In genomic region chr10:91077549-91078017, GRCh38 we compare ENCODE assay signal across 10 cellular contexts.
A peak's percentile ranks its signal among the peaks of the same experiment; 100 is the strongest.
DNase-seq lines count a peak whose midpoint lies in the region; ATAC-seq and TF ChIP-seq lines count a peak whose summit lies in the region.
"Had no signal": no experiment of that assay in that cellular context is flagged by ENCODE, and none has a peak within 500 bp of the region (broad histone marks: within the 10 kb centered on the region; RNA-seq: fewer than 3 reads in every experiment).

No MANE protein-coding gene starts in this region.

- 0 out of 2 replicates have a peak, but pooled peaks cover 5% of the 10 kb centered on the region for H3K4me1 ChIP-seq in PC-9 (replicated peaks; ENCODE audit: insufficient read depth)
- H3K4me1 ChIP-seq in vagina, result peaks cover 14% of the 10 kb centered on the region

- no peaks in the 10 kb centered on the region for H3K9me3 ChIP-seq in PC-9 (ENCODE audit: insufficient read depth, low read depth)
- H3K9me3 ChIP-seq in vagina, result no peaks in the 10 kb centered on the region

- DNase-seq in EL (peak; percentile 25), PC-9 (peak; percentile 36 to 76), fibroblast of pulmonary artery (ENCODE audit: low read depth) (peak; percentile 49), posterior vena cava (ENCODE audit: low spot score) (peak; percentile 87), 8988T (no peak), NCI-H187 treated with DMSO at 0.1 percent for 48 hours (lab: John Stamatoyannopoulos, UW) (no peak), vagina (ENCODE audit: extremely low spot score in 2 of 2) (no peak)
- DNase-seq: activated B cell treated with CpG ODN at 0.5 μM for 24 hours had no signal

- TF ChIP-seq CTCF in PC-9 (conservative IDR thresholded peaks at IDR 0.05) (no peak), fibroblast of pulmonary artery (IDR thresholded peaks at IDR 0.05; ENCODE audit: low read length, missing control alignments) (no peak), vagina (IDR thresholded peaks at IDR 0.05) (no peak)

- no peak for ATAC-seq in GM18498 (IDR thresholded peaks at IDR 0.05; ENCODE audit: unreplicated experiment)

- H3K27ac ChIP-seq in PC-9, result no peak overlapping the region
- no peak overlapping the region for H3K27ac ChIP-seq in vagina
- H3K27ac ChIP-seq: neural progenitor cell had no signal

- CTCF ChIA-PET in PC-9 (lab: Charles Lee), result no interaction called here

- no peaks in the 10 kb centered on the region for H3K9me2 ChIP-seq in PC-9 (ENCODE audit: insufficient read depth)

- POLR2A ChIA-PET in PC-9 (lab: Charles Lee; ENCODE audit: unreplicated experiment), result interaction anchor here (0.6 kb wide), 2 partner anchors 13 to 147 kb away, joined by 3 to 7 read pairs; no protein-coding TSS in a partner anchor

- BruUV-seq in PC-9 (replicated peaks; lab: Mats Ljungman, UMichigan), result no TSS peak

- H3K79me2 ChIP-seq in PC-9 (ENCODE audit: low read depth), result no peaks in the 10 kb centered on the region

- no peak for TF ChIP-seq POLR2A in vagina (IDR thresholded peaks at IDR 0.05)

- H3K4me3 ChIP-seq in PC-9 (no peak overlapping the region), fibroblast of pulmonary artery (replicated peaks; ENCODE audit: low read depth, low read length) (no peak overlapping the region), vagina (no peak overlapping the region)
- H3K4me3 ChIP-seq: neural progenitor cell had no signal

- 0 out of 2 replicates have a peak overlapping the region, but pooled peaks have one; percentile 33 for H3K4me2 ChIP-seq in PC-9
- H3K4me2 ChIP-seq: neural progenitor cell had no signal

- H4K20me1 ChIP-seq in PC-9 (ENCODE audit: insufficient read depth), result no peaks in the 10 kb centered on the region

- no peaks in the 10 kb centered on the region for H3F3A ChIP-seq in PC-9 (ENCODE audit: insufficient read depth, low read depth)

- H3K36me3 ChIP-seq in PC-9 (ENCODE audit: low read depth) (no peaks in the 10 kb centered on the region), vagina (no peaks in the 10 kb centered on the region)
- H3K36me3 ChIP-seq: neural progenitor cell had no signal

- no peaks in the 10 kb centered on the region for H3K27me3 ChIP-seq in PC-9 (ENCODE audit: insufficient read depth, low read depth)
- H3K27me3 ChIP-seq in vagina, result no peaks in the 10 kb centered on the region
- H3K27me3 ChIP-seq: neural progenitor cell had no signal

- no peak overlapping the region; the same call in 1 of the 2 replicates for H2AFZ ChIP-seq in PC-9
- H2AFZ ChIP-seq: neural progenitor cell had no signal

- intact Hi-C loops in PC-9 (cut with micrococcal nuclease; ENCODE audit: unreplicated experiment), result no loop called here
- intact Hi-C loops in posterior vena cava (cut with DNase I), result no loop called here
- intact Hi-C loops in vagina (cut with DNase I), result no loop called here

Comparison
In these comparisons a context has a peak if more than half of its experiments do, and no peak if none do; other contexts are left out.
1. DNase-seq: peak in EL (single experiment), PC-9 (2 of 2), fibroblast of pulmonary artery (single experiment) and posterior vena cava (single experiment); none in 8988T (single experiment), NCI-H187 treated with DMSO at 0.1 percent for 48 hours (single experiment) and vagina (0 of 2).